In genomic region chrX:150568320-150569154, GRCh38 we compare ENCODE assay signal across 8 cellular contexts.
DNase-seq lines count a peak whose midpoint lies in the region; ATAC-seq and FAIRE-seq lines count a peak whose summit lies in the region.

MTM1 (plus strand) TSS chrX:150568621; CDS start chrX:150592615, 23,994 bp downstream.

- H3K27me3 ChIP-seq in BLaER1: no peaks in the 10 kb centered on the region

- ATAC-seq in GM19328 (IDR thresholded peaks at IDR 0.05; ENCODE audit: unreplicated experiment): peak; percentile 95
- peak; percentile 94 for ATAC-seq in HG03469 (IDR thresholded peaks at IDR 0.05; ENCODE audit: unreplicated experiment)

- DNase-seq in NCI-H526 (lab: John Stamatoyannopoulos, UW) (peak; percentile 92 to 96), kidney glomerular epithelial cell (lab: John Stamatoyannopoulos, UW) (peak; percentile 74)
- peak; percentile 92 for DNase-seq in activated CD4-positive, alpha-beta T cell treated with anti-CD3 and anti-CD28 coated beads for 48 hours
- peak; percentile 82 to 89 for DNase-seq in stimulated activated CD4-positive, alpha-beta T cell treated with anti-CD3 and anti-CD28 coated beads, Interleukin-15, amount 100 ng/mL, for 48 hours (ENCODE audit: low read depth in 2 of 2)

- no peaks in the 10 kb centered on the region for H3K9me3 ChIP-seq in BLaER1

- H3K36me3 ChIP-seq in BLaER1: no peaks in the 10 kb centered on the region

- peak within 1 kb of the TSS; percentile 79 for H3K4me3 ChIP-seq in BLaER1

- peaks cover 27% of the 10 kb centered on the region for H3K4me1 ChIP-seq in BLaER1

- peaks cover 20% of the 10 kb centered on the region for H4K20me1 ChIP-seq in BLaER1

- H3K27ac ChIP-seq in BLaER1: peak within 1 kb of the TSS; percentile 80

- H3K9ac ChIP-seq in BLaER1: peak within 1 kb of the TSS; percentile 81

- peak; percentile 21 for FAIRE-seq in colon (lab: Jason Lieb, UNC)

- peak within 1 kb of the TSS; percentile 70 for H3K4me2 ChIP-seq in BLaER1

Comparison
In these comparisons a context has a peak if more than half of its experiments do, and no peak if none do; other contexts are left out.
1. Peak in every context shown above with its lines: DNase-seq, ATAC-seq, H3K4me3 ChIP-seq and H3K27ac ChIP-seq.